10 cellular contexts compared by ENCODE assay signal in the genomic region with DNA sequence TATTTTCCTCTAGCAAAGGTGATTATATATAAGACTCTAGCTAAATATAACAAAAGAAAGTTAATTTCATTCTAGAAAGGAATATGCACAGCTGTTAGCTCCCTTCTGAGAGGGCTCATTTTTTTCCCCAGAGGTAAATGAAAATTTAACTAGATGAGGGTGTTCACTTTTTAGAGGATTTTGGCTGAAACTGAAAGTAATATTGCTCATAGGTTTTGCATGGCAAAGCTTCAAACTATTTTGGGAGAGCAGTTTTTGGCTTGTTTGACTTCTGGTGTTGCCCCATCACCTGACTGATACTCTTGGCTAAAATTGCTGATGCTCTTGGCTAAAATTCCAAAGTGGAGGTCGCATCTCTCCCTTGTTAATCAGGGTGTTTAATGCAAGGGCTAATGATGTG.
DNase-seq lines count a peak whose midpoint lies in the region; ATAC-seq, FAIRE-seq and TF ChIP-seq lines count a peak whose summit lies in the region.
"Had no signal": no experiment of that assay in that cellular context is flagged by ENCODE, and none has a peak within 500 bp of the region (broad histone marks: within the 10 kb centered on the region; RNA-seq: fewer than 3 reads in every experiment).

No MANE protein-coding gene starts in this region.

- H3K27me3 ChIP-seq in GM12878 (replicated peaks in 1 of 2; ENCODE audit: control insufficient read depth in 2 of 2, insufficient read depth in 2 of 2, low read length in 1 of 2) (no peaks in the 10 kb centered on the region), heart right ventricle (no peaks in the 10 kb centered on the region)
- H3K27me3 ChIP-seq: body of pancreas, suprapubic skin had no signal

- H3K79me2 ChIP-seq in GM12878 (ENCODE audit: control insufficient read depth, insufficient read depth, low read length), result no peaks in the 10 kb centered on the region

- BruUV-seq in GM12878 (replicated peaks; lab: Mats Ljungman, UMichigan), result no TSS peak

- no peaks in the 10 kb centered on the region for H4K20me1 ChIP-seq in GM12878 (ENCODE audit: control insufficient read depth, insufficient read depth)

- RAD21 ChIA-PET in GM12878 (lab: Charles Lee; ENCODE audit: unreplicated experiment), result interaction anchor here (1.0 kb wide), 1 partner anchor 10 kb away, joined by 3 read pairs; no protein-coding TSS in a partner anchor

- intact Hi-C loops in GM12878 (cut with micrococcal nuclease; ENCODE audit: unreplicated experiment) (loop anchor here (1.0 kb wide), 1 partner anchor 70 kb away; no protein-coding TSS in a partner anchor), heart right ventricle (cut with DNase I) (no loop called here)

- H3K9ac ChIP-seq in GM12878 (ENCODE audit: control insufficient read depth, insufficient read depth, low read length), result no peak overlapping the region

- ATAC-seq in GM19043 (IDR thresholded peaks at IDR 0.05; ENCODE audit: low read depth, unreplicated experiment) (peak; percentile 86), HG02571 (IDR thresholded peaks at IDR 0.05; ENCODE audit: unreplicated experiment) (peak; percentile 88), HG03342 (IDR thresholded peaks at IDR 0.05; ENCODE audit: unreplicated experiment) (peak; percentile 90), GM12878 (peak; percentile 71), heart right ventricle (no peak)
- ATAC-seq: body of pancreas had no signal

- no peak for TF ChIP-seq RAD21 in GM12878 (IDR thresholded peaks at IDR 0.05; ENCODE audit: insufficient read depth, low read depth, low read length)

- H3K4me3 ChIP-seq in GM12878 (no peak overlapping the region), heart right ventricle (no peak overlapping the region)
- H3K4me3 ChIP-seq: body of pancreas, suprapubic skin had no signal

- in situ Hi-C loops in GM12878 (cut with MboI), result no loop called here

- SMC1A ChIA-PET in GM12878 (lab: Charles Lee; ENCODE audit: uncharacterized antibody, unreplicated experiment), result interaction anchor here (1.0 kb wide), 1 partner anchor 11 kb away, joined by 3 read pairs; no protein-coding TSS in a partner anchor

- FAIRE-seq in GM12878 (lab: Jason Lieb, UNC), result peak; percentile 72

- 0% methylated on average over 1 of the region's 1 CpG for WGBS in GM12878 (ENCODE audit: insufficient coverage, insufficient replicate concordance, low lambda C conversion rate, missing lambda C conversion rate)
- 48 to 62% methylated on average over 1 of the region's 1 CpG for WGBS in heart right ventricle, 2 donors

- H3K9me3 ChIP-seq in GM12878 (replicated peaks; ENCODE audit: control insufficient read depth, insufficient read depth, low read length) (no peaks in the 10 kb centered on the region; the same call in 2 of the 3 replicates), heart right ventricle (peaks cover 0 to 6% (median 0%) of the 10 kb centered on the region in 11 donors)
- H3K9me3 ChIP-seq: body of pancreas, suprapubic skin had no signal

- POLR2A ChIA-PET in GM12878 (lab: Charles Lee), result no interaction called here

- H3K36me3 ChIP-seq in GM12878 (ENCODE audit: control insufficient read depth in 2 of 2, insufficient read depth in 2 of 2, low read length in 1 of 2) (no peaks in the 10 kb centered on the region), heart right ventricle (no peaks in the 10 kb centered on the region)
- H3K36me3 ChIP-seq: suprapubic skin had no signal

- H3K27ac ChIP-seq in GM12878 (ENCODE audit: control insufficient read depth, insufficient read depth) (no peak overlapping the region), heart right ventricle (no peak overlapping the region)
- H3K27ac ChIP-seq: body of pancreas, suprapubic skin had no signal

- H3K4me1 ChIP-seq in GM12878 (ENCODE audit: control insufficient read depth, insufficient read depth, low read length) (peaks cover 15% of the 10 kb centered on the region), heart right ventricle (no peaks in the 10 kb centered on the region)
- H3K4me1 ChIP-seq: body of pancreas, suprapubic skin had no signal

- CTCF ChIA-PET in GM12878 (lab: Yijun Ruan, JAX), result interaction anchor here (1.5 kb wide), 1 partner anchor 331 kb away, joined by 3 read pairs; no protein-coding TSS in a partner anchor

- TF ChIP-seq EP300 in GM12878 (IDR thresholded peaks at IDR 0.05; ENCODE audit: borderline replicate concordance in 1 of 2, control insufficient read depth in 1 of 2, low read depth in 2 of 2, low read length in 2 of 2), result no peak

- no peak overlapping the region for H2AFZ ChIP-seq in GM12878 (ENCODE audit: control insufficient read depth, low read depth, low read length)

- no peak for TF ChIP-seq CTCF in GM12878 (IDR thresholded peaks at IDR 0.05 in 2 of 3, conservative IDR thresholded peaks at IDR 0.05 in 1 of 3; ENCODE audit: control insufficient read depth in 2 of 3, extremely low read depth in 1 of 3, insufficient read depth in 1 of 3, low read depth in 3 of 3, low read length in 3 of 3)
- no peak for TF ChIP-seq CTCF in heart right ventricle (IDR thresholded peaks at IDR 0.05)

- H3K4me2 ChIP-seq in GM12878 (ENCODE audit: control insufficient read depth, insufficient read depth), result peak overlapping the region; percentile 36

- DNase-seq in GM12878 (ENCODE audit: low read depth, low spot score) (peak; percentile 39), epidermal melanocyte (ENCODE audit: insufficient read length, low spot score) (no peak), midbrain (lab: John Stamatoyannopoulos, UW) (no peak), heart right ventricle (no peak)
- DNase-seq: body of pancreas, nucleus accumbens had no signal

- TF ChIP-seq POLR2A in GM12878 (IDR thresholded peaks at IDR 0.05; ENCODE audit: low read depth, low read length), result no peak

TF ChIP-seq in GM12878, 131 proteins besides CTCF, POLR2A, EP300 and RAD21 (continues in another document):
- no peak for TF ChIP-seq ASH2L (IDR thresholded peaks at IDR 0.05; ENCODE audit: borderline replicate concordance, low read depth)
- TF ChIP-seq RELA (IDR thresholded peaks at IDR 0.05; ENCODE audit: borderline replicate concordance, partially characterized antibody), result no peak
- no peak for TF ChIP-seq CBFB (IDR thresholded peaks at IDR 0.05; ENCODE audit: low read depth)
- TF ChIP-seq IKZF2 (IDR thresholded peaks at IDR 0.05), result peak; percentile 22 to 39; a peak in 1 of 4 replicates
- no peak for TF ChIP-seq RFX5 (IDR thresholded peaks at IDR 0.05; ENCODE audit: low read depth, low read length)
- TF ChIP-seq EZH2 (IDR thresholded peaks at IDR 0.05; ENCODE audit: borderline replicate concordance, control insufficient read depth, low read depth, low read length), result no peak
- no peak for TF ChIP-seq SUPT20H (IDR thresholded peaks at IDR 0.05; ENCODE audit: borderline replicate concordance, control insufficient read depth, low read depth, low read length)
- TF ChIP-seq KDM1A (IDR thresholded peaks at IDR 0.05; ENCODE audit: borderline replicate concordance), result no peak
- TF ChIP-seq, protein P1, sequence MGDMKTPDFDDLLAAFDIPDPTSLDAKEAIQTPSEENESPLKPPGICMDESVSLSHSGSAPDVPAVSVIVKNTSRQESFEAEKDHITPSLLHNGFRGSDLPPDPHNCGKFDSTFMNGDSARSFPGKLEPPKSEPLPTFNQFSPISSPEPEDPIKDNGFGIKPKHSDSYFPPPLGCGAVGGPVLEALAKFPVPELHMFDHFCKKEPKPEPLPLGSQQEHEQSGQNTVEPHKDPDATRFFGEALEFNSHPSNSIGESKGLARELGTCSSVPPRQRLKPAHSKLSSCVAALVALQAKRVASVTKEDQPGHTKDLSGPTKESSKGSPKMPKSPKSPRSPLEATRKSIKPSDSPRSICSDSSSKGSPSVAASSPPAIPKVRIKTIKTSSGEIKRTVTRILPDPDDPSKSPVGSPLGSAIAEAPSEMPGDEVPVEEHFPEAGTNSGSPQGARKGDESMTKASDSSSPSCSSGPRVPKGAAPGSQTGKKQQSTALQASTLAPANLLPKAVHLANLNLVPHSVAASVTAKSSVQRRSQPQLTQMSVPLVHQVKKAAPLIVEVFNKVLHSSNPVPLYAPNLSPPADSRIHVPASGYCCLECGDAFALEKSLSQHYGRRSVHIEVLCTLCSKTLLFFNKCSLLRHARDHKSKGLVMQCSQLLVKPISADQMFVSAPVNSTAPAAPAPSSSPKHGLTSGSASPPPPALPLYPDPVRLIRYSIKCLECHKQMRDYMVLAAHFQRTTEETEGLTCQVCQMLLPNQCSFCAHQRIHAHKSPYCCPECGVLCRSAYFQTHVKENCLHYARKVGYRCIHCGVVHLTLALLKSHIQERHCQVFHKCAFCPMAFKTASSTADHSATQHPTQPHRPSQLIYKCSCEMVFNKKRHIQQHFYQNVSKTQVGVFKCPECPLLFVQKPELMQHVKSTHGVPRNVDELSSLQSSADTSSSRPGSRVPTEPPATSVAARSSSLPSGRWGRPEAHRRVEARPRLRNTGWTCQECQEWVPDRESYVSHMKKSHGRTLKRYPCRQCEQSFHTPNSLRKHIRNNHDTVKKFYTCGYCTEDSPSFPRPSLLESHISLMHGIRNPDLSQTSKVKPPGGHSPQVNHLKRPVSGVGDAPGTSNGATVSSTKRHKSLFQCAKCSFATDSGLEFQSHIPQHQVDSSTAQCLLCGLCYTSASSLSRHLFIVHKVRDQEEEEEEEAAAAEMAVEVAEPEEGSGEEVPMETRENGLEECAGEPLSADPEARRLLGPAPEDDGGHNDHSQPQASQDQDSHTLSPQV (IDR thresholded peaks at IDR 0.05), result no peak
- TF ChIP-seq PML (IDR thresholded peaks at IDR 0.05; ENCODE audit: low read length), result no peak
- TF ChIP-seq, protein P2, sequence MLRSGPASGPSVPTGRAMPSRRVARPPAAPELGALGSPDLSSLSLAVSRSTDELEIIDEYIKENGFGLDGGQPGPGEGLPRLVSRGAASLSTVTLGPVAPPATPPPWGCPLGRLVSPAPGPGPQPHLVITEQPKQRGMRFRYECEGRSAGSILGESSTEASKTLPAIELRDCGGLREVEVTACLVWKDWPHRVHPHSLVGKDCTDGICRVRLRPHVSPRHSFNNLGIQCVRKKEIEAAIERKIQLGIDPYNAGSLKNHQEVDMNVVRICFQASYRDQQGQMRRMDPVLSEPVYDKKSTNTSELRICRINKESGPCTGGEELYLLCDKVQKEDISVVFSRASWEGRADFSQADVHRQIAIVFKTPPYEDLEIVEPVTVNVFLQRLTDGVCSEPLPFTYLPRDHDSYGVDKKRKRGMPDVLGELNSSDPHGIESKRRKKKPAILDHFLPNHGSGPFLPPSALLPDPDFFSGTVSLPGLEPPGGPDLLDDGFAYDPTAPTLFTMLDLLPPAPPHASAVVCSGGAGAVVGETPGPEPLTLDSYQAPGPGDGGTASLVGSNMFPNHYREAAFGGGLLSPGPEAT (IDR thresholded peaks at IDR 0.05; ENCODE audit: low read depth), result no peak
- no peak for TF ChIP-seq ZNF207 (IDR thresholded peaks at IDR 0.05; ENCODE audit: borderline replicate concordance)
- TF ChIP-seq ETV6 (conservative IDR thresholded peaks at IDR 0.05 in 1 of 2, IDR thresholded peaks at IDR 0.05 in 1 of 2; ENCODE audit: borderline replicate concordance in 1 of 2, low read depth in 1 of 2), result no peak
- no peak for TF ChIP-seq RBBP5 (conservative IDR thresholded peaks at IDR 0.05)
- TF ChIP-seq TAF1 (IDR thresholded peaks at IDR 0.05; ENCODE audit: borderline replicate concordance, low read depth, low read length), result no peak
- no peak for TF ChIP-seq JUND (IDR thresholded peaks at IDR 0.05; ENCODE audit: low read depth, low read length)

Comparison
In these comparisons a context has a peak if more than half of its experiments do, and no peak if none do; other contexts are left out.
1. ATAC-seq: peak in GM19043 (single experiment), HG02571 (single experiment), HG03342 (single experiment) and GM12878 (single experiment); none in heart right ventricle (0 of 8).